In the genomic region with DNA sequence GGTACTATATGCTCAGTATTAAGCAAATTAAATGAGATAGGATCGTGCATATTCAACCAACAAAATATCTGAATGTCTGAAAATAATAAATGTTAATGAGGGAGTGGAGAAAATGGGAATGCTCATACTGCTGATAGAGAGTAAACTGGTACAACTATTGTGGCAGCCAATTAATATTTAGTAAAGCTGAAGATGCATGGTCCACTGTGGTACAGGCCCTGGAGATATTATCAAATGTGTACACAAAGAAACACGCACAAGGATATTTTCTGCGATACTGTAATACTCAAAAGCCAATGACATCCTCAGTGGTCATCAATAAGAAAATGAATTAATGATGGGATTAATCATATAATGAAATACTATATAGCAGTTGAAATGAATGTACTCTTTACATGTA, we compare ENCODE assay signal across 19 cellular contexts.
"Had no signal": no experiment of that assay in that cellular context is flagged by ENCODE, and none has a peak within 500 bp of the region (broad histone marks: within the 10 kb centered on the region; RNA-seq: fewer than 3 reads in every experiment).

No MANE protein-coding gene starts in this region.

- H3K4me3 ChIP-seq: adrenal gland, breast epithelium, gastroesophageal sphincter, heart left ventricle, left lung, prostate gland, skin epidermis, testis, upper lobe of left lung had no signal

- H3K27me3 ChIP-seq: adrenal gland, breast epithelium, gastroesophageal sphincter, heart left ventricle, left lung, testis, upper lobe of left lung had no signal

- H3K27ac ChIP-seq: adrenal gland, breast epithelium, gastroesophageal sphincter, heart left ventricle, left lung, skin epidermis, testis, upper lobe of left lung had no signal

- H3K27ac Mint-ChIP-seq: activated CD8-positive, alpha-beta T cell treated with anti-CD3 and anti-CD28 coated beads for 36 hours; activated naive CD4-positive, alpha-beta T cell treated with anti-CD3 and anti-CD28 coated beads, Interleukin-2, amount 10 ng/mL, durations not matched to agents 7 days and 5 days had no signal

- H3K9me3 Mint-ChIP-seq: activated naive CD4-positive, alpha-beta T cell treated with anti-CD3 and anti-CD28 coated beads, Interleukin-2, amount 10 ng/mL, durations not matched to agents 7 days and 5 days; neural crest cell had no signal

- FAIRE-seq: astrocyte, TTC549 had no signal

- H3K27me3 Mint-ChIP-seq: activated CD8-positive, alpha-beta T cell treated with anti-CD3 and anti-CD28 coated beads for 36 hours; activated naive CD4-positive, alpha-beta T cell treated with anti-CD3 and anti-CD28 coated beads, Interleukin-2, amount 10 ng/mL, durations not matched to agents 7 days and 5 days had no signal

- H3K36me3 ChIP-seq: breast epithelium, prostate gland had no signal

- H3K4me1 ChIP-seq: adrenal gland, breast epithelium, gastroesophageal sphincter, left lung, prostate gland, testis had no signal

- DNase-seq: activated CD4-positive, CD25-positive, alpha-beta regulatory T cell; activated naive CD4-positive, alpha-beta T cell treated with anti-CD3 and anti-CD28 coated beads, Interleukin-2, amount 10 ng/mL, durations not matched to agents 7 days and 5 days; adrenal gland; effector CD4-positive, alpha-beta T cell; heart left ventricle; left lung; right cardiac atrium; SW 1271; testis; upper lobe of left lung had no signal

- H3K4me3 Mint-ChIP-seq: activated CD8-positive, alpha-beta T cell treated with anti-CD3 and anti-CD28 coated beads for 36 hours; activated naive CD4-positive, alpha-beta T cell treated with anti-CD3 and anti-CD28 coated beads, Interleukin-2, amount 10 ng/mL, durations not matched to agents 7 days and 5 days; neural crest cell had no signal

- H3K4me1 Mint-ChIP-seq: neural crest cell had no signal

- ATAC-seq: activated CD8-positive, alpha-beta T cell treated with anti-CD3 and anti-CD28 coated beads for 36 hours; esophagus mucosa; gastroesophageal sphincter; heart left ventricle; left lung; right cardiac atrium had no signal

- H3K9me3 ChIP-seq: adrenal gland, breast epithelium, gastroesophageal sphincter, heart left ventricle, left lung, prostate gland, testis, upper lobe of left lung had no signal
